Comparison of ENCODE assay signal across 1 cellular context in the genomic region with DNA sequence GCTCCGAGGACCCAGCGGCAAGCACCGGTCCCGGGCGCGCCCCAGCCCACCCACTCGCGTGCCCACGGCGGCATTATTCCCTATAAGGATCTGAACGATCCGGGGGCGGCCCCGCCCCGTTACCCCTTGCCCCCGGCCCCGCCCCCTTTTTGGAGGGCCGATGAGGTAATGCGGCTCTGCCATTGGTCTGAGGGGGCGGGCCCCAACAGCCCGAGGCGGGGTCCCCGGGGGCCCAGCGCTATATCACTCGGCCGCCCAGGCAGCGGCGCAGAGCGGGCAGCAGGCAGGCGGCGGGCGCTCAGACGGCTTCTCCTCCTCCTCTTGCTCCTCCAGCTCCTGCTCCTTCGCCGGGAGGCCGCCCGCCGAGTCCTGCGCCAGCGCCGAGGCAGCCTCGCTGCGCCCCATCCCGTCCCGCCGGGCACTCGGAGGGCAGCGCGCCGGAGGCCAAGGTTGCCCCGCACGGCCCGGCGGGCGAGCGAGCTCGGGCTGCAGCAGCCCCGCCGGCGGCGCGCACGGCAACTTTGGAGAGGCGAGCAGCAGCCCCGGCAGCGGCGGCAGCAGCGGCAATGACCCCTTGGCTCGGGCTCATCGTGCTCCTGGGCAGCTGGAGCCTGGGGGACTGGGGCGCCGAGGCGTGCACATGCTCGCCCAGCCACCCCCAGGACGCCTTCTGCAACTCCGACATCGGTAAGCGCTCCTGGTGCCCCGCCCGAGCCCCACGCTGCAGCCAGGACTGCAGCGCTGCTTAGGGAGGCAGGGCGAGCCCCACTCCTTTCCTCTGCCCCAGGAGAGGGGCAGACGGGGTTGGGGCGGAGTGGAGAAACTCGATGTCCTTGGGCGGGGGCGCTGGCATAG.
TF ChIP-seq lines count a peak whose summit lies in the region.

TIMP3 (plus strand) TSS at position 270 of the 855 bp plus-strand sequence; CDS start at position 567, 297 bp downstream.

TF ChIP-seq in HepG2, 621 proteins besides CTCF, POLR2A, EP300 and RAD21 (continued from another document and continues in another):
- TF ChIP-seq, protein P1, sequence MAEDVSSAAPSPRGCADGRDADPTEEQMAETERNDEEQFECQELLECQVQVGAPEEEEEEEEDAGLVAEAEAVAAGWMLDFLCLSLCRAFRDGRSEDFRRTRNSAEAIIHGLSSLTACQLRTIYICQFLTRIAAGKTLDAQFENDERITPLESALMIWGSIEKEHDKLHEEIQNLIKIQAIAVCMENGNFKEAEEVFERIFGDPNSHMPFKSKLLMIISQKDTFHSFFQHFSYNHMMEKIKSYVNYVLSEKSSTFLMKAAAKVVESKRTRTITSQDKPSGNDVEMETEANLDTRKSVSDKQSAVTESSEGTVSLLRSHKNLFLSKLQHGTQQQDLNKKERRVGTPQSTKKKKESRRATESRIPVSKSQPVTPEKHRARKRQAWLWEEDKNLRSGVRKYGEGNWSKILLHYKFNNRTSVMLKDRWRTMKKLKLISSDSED (CRISPR knock-in tag; IDR thresholded peaks at IDR 0.05) = no peak
- TF ChIP-seq, protein P2, sequence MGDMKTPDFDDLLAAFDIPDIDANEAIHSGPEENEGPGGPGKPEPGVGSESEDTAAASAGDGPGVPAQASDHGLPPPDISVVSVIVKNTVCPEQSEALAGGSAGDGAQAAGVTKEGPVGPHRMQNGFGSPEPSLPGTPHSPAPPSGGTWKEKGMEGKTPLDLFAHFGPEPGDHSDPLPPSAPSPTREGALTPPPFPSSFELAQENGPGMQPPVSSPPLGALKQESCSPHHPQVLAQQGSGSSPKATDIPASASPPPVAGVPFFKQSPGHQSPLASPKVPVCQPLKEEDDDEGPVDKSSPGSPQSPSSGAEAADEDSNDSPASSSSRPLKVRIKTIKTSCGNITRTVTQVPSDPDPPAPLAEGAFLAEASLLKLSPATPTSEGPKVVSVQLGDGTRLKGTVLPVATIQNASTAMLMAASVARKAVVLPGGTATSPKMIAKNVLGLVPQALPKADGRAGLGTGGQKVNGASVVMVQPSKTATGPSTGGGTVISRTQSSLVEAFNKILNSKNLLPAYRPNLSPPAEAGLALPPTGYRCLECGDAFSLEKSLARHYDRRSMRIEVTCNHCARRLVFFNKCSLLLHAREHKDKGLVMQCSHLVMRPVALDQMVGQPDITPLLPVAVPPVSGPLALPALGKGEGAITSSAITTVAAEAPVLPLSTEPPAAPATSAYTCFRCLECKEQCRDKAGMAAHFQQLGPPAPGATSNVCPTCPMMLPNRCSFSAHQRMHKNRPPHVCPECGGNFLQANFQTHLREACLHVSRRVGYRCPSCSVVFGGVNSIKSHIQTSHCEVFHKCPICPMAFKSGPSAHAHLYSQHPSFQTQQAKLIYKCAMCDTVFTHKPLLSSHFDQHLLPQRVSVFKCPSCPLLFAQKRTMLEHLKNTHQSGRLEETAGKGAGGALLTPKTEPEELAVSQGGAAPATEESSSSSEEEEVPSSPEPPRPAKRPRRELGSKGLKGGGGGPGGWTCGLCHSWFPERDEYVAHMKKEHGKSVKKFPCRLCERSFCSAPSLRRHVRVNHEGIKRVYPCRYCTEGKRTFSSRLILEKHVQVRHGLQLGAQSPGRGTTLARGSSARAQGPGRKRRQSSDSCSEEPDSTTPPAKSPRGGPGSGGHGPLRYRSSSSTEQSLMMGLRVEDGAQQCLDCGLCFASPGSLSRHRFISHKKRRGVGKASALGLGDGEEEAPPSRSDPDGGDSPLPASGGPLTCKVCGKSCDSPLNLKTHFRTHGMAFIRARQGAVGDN (CRISPR knock-in tag; IDR thresholded peaks at IDR 0.05) = peak; percentile 64
- no peak for TF ChIP-seq SMARCC2 (IDR thresholded peaks at IDR 0.05)
- TF ChIP-seq TBP (CRISPR knock-in tag; IDR thresholded peaks at IDR 0.05) = no peak
- TF ChIP-seq, protein P3, sequence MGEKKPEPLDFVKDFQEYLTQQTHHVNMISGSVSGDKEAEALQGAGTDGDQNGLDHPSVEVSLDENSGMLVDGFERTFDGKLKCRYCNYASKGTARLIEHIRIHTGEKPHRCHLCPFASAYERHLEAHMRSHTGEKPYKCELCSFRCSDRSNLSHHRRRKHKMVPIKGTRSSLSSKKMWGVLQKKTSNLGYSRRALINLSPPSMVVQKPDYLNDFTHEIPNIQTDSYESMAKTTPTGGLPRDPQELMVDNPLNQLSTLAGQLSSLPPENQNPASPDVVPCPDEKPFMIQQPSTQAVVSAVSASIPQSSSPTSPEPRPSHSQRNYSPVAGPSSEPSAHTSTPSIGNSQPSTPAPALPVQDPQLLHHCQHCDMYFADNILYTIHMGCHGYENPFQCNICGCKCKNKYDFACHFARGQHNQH (CRISPR knock-in tag; IDR thresholded peaks at IDR 0.05) = no peak
- no peak for TF ChIP-seq BRCA1 (CRISPR knock-in tag; IDR thresholded peaks at IDR 0.05)
- no peak for TF ChIP-seq BATF2 (CRISPR knock-in tag; IDR thresholded peaks at IDR 0.05)
- no peak for TF ChIP-seq ZNF256 (CRISPR knock-in tag; conservative IDR thresholded peaks at IDR 0.05)
- no peak for TF ChIP-seq PLSCR1 (CRISPR knock-in tag; IDR thresholded peaks at IDR 0.05; ENCODE audit: borderline replicate concordance)
- TF ChIP-seq, protein P4, sequence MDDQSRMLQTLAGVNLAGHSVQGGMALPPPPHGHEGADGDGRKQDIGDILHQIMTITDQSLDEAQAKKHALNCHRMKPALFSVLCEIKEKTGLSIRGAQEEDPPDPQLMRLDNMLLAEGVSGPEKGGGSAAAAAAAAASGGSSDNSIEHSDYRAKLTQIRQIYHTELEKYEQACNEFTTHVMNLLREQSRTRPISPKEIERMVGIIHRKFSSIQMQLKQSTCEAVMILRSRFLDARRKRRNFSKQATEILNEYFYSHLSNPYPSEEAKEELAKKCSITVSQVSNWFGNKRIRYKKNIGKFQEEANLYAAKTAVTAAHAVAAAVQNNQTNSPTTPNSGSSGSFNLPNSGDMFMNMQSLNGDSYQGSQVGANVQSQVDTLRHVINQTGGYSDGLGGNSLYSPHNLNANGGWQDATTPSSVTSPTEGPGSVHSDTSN (CRISPR knock-in tag; IDR thresholded peaks at IDR 0.05; ENCODE audit: borderline replicate concordance) = 0 out of 2 replicates have a peak, but pooled peaks have one; percentile 42
- TF ChIP-seq, protein P5, sequence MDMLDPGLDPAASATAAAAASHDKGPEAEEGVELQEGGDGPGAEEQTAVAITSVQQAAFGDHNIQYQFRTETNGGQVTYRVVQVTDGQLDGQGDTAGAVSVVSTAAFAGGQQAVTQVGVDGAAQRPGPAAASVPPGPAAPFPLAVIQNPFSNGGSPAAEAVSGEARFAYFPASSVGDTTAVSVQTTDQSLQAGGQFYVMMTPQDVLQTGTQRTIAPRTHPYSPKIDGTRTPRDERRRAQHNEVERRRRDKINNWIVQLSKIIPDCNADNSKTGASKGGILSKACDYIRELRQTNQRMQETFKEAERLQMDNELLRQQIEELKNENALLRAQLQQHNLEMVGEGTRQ (IDR thresholded peaks at IDR 0.05; ENCODE audit: low read depth, low read length) = no peak
- TF ChIP-seq, protein P5 (CRISPR knock-in tag; IDR thresholded peaks at IDR 0.05; ENCODE audit: borderline replicate concordance) = peak; percentile 30; the same call in 1 of the 2 replicates
- no peak for TF ChIP-seq ZNF674 (CRISPR knock-in tag; IDR thresholded peaks at IDR 0.05; ENCODE audit: low read depth)
- peak; percentile 41; the same call in 1 of the 2 replicates for TF ChIP-seq MYC (CRISPR knock-in tag; IDR thresholded peaks at IDR 0.05; ENCODE audit: borderline replicate concordance)
- TF ChIP-seq ZBTB20 (CRISPR knock-in tag; IDR thresholded peaks at IDR 0.05; ENCODE audit: borderline replicate concordance, low read depth) = no peak
- TF ChIP-seq SP4 (CRISPR knock-in tag; IDR thresholded peaks at IDR 0.05) = no peak; the same call in 1 of the 2 replicates
- no peak for TF ChIP-seq ZNF451 (CRISPR knock-in tag; IDR thresholded peaks at IDR 0.05)
- TF ChIP-seq ZNF773 (CRISPR knock-in tag; IDR thresholded peaks at IDR 0.05; ENCODE audit: borderline replicate concordance) = no peak
- no peak for TF ChIP-seq ZNF414 (CRISPR knock-in tag; IDR thresholded peaks at IDR 0.05)
- no peak for TF ChIP-seq ZSCAN30 (CRISPR knock-in tag; IDR thresholded peaks at IDR 0.05)
- TF ChIP-seq SMAD3 (CRISPR knock-in tag; IDR thresholded peaks at IDR 0.05) = no peak
- TF ChIP-seq NCOA2 (CRISPR knock-in tag; IDR thresholded peaks at IDR 0.05) = no peak
- TF ChIP-seq, protein P6, sequence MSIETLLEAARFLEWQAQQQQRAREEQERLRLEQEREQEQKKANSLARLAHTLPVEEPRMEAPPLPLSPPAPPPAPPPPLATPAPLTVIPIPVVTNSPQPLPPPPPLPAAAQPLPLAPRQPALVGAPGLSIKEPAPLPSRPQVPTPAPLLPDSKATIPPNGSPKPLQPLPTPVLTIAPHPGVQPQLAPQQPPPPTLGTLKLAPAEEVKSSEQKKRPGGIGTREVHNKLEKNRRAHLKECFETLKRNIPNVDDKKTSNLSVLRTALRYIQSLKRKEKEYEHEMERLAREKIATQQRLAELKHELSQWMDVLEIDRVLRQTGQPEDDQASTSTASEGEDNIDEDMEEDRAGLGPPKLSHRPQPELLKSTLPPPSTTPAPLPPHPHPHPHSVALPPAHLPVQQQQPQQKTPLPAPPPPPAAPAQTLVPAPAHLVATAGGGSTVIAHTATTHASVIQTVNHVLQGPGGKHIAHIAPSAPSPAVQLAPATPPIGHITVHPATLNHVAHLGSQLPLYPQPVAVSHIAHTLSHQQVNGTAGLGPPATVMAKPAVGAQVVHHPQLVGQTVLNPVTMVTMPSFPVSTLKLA (IDR thresholded peaks at IDR 0.05) = no peak
- TF ChIP-seq LCORL (IDR thresholded peaks at IDR 0.05) = no peak
- no peak for TF ChIP-seq LCORL (CRISPR knock-in tag; IDR thresholded peaks at IDR 0.05)
- TF ChIP-seq SMAD9 (CRISPR knock-in tag; IDR thresholded peaks at IDR 0.05) = no peak
- TF ChIP-seq RCOR2 (CRISPR knock-in tag; IDR thresholded peaks at IDR 0.05) = no peak
- TF ChIP-seq MATR3 (CRISPR knock-in tag; IDR thresholded peaks at IDR 0.05) = no peak
- no peak for TF ChIP-seq SNRNP70 (IDR thresholded peaks at IDR 0.05; ENCODE audit: low read depth, low read length)
- TF ChIP-seq MTF1 (CRISPR knock-in tag; IDR thresholded peaks at IDR 0.05) = no peak
- no peak for TF ChIP-seq ELF3 (CRISPR knock-in tag; IDR thresholded peaks at IDR 0.05)
- no peak for TF ChIP-seq ZNF781 (CRISPR knock-in tag; IDR thresholded peaks at IDR 0.05; ENCODE audit: borderline replicate concordance, not compliant biosample characterization)
- TF ChIP-seq, protein P7, sequence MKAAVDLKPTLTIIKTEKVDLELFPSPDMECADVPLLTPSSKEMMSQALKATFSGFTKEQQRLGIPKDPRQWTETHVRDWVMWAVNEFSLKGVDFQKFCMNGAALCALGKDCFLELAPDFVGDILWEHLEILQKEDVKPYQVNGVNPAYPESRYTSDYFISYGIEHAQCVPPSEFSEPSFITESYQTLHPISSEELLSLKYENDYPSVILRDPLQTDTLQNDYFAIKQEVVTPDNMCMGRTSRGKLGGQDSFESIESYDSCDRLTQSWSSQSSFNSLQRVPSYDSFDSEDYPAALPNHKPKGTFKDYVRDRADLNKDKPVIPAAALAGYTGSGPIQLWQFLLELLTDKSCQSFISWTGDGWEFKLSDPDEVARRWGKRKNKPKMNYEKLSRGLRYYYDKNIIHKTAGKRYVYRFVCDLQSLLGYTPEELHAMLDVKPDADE (CRISPR knock-in tag; IDR thresholded peaks at IDR 0.05) = no peak
- TF ChIP-seq PAWR (CRISPR knock-in tag; IDR thresholded peaks at IDR 0.05; ENCODE audit: borderline replicate concordance) = no peak
- TF ChIP-seq, protein P8, sequence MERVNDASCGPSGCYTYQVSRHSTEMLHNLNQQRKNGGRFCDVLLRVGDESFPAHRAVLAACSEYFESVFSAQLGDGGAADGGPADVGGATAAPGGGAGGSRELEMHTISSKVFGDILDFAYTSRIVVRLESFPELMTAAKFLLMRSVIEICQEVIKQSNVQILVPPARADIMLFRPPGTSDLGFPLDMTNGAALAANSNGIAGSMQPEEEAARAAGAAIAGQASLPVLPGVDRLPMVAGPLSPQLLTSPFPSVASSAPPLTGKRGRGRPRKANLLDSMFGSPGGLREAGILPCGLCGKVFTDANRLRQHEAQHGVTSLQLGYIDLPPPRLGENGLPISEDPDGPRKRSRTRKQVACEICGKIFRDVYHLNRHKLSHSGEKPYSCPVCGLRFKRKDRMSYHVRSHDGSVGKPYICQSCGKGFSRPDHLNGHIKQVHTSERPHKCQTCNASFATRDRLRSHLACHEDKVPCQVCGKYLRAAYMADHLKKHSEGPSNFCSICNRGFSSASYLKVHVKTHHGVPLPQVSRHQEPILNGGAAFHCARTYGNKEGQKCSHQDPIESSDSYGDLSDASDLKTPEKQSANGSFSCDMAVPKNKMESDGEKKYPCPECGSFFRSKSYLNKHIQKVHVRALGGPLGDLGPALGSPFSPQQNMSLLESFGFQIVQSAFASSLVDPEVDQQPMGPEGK (CRISPR knock-in tag; IDR thresholded peaks at IDR 0.05) = peak; percentile 55; the same call in 1 of the 2 replicates
- TF ChIP-seq, protein P9, sequence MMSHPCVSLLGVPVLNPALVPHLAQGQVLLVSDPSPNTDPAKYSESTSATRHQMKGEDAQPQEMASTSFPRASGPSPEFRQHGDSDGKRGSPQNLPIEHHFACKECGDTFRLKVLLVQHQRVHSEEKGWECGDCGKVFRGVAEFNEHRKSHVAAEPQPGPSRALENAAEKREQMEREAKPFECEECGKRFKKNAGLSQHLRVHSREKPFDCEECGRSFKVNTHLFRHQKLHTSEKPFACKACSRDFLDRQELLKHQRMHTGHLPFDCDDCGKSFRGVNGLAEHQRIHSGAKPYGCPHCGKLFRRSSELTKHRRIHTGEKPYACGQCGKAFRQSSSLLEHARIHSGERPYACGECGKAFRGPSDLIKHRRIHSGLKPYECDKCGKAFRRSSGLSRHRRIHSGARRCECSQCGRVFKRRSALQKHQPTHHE (CRISPR knock-in tag; IDR thresholded peaks at IDR 0.05; ENCODE audit: borderline replicate concordance) = no peak; the same call in 1 of the 2 replicates
- TF ChIP-seq ZSCAN25 (CRISPR knock-in tag; IDR thresholded peaks at IDR 0.05) = no peak
- TF ChIP-seq GPN1 (CRISPR knock-in tag; IDR thresholded peaks at IDR 0.05; ENCODE audit: borderline replicate concordance) = no peak
- TF ChIP-seq ZFP62 (CRISPR knock-in tag; IDR thresholded peaks at IDR 0.05) = no peak
